39 cellular contexts compared by ENCODE assay signal in genomic region chr9:22808876-22809275, GRCh38.
"Had no signal": no experiment of that assay in that cellular context is flagged by ENCODE, and none has a peak within 500 bp of the region (broad histone marks: within the 10 kb centered on the region; RNA-seq: fewer than 3 reads in every experiment).

No MANE protein-coding gene starts in this region.

- H3K36me3 Mint-ChIP-seq: activated naive CD4-positive, alpha-beta T cell treated with anti-CD3 and anti-CD28 coated beads, Interleukin-2, amount 10 ng/mL, durations not matched to agents 7 days and 5 days; activated naive CD4-positive, alpha-beta T cell treated with anti-CD3 and anti-CD28 coated beads, Interleukin-2, amount 50 U/mL, for 24 hours; activated naive CD4-positive, alpha-beta T cell treated with anti-CD3 and anti-CD28 coated beads, Interleukin-2, amount 50 U/mL, for 72 hours; activated naive CD8-positive, alpha-beta T cell; activated naive CD8-positive, alpha-beta T cell treated with anti-CD3 and anti-CD28 coated beads for 36 hours; activated naive CD8-positive, alpha-beta T cell treated with anti-CD3 and anti-CD28 coated beads, Interleukin-2, amount 10 ng/mL, durations not matched to agents 7 days and 5 days; brain had no signal

- H3K27ac Mint-ChIP-seq: activated naive CD4-positive, alpha-beta T cell treated with anti-CD3 and anti-CD28 coated beads for 36 hours; activated naive CD4-positive, alpha-beta T cell treated with anti-CD3 and anti-CD28 coated beads, Interleukin-2, amount 10 ng/mL, durations not matched to agents 7 days and 5 days; activated naive CD4-positive, alpha-beta T cell treated with anti-CD3 and anti-CD28 coated beads, Interleukin-2, amount 50 U/mL, for 24 hours; activated naive CD4-positive, alpha-beta T cell treated with anti-CD3 and anti-CD28 coated beads, Interleukin-2, amount 50 U/mL, for 72 hours; activated naive CD8-positive, alpha-beta T cell; activated naive CD8-positive, alpha-beta T cell treated with anti-CD3 and anti-CD28 coated beads for 36 hours; activated naive CD8-positive, alpha-beta T cell treated with anti-CD3 and anti-CD28 coated beads, Interleukin-2, amount 10 ng/mL, durations not matched to agents 7 days and 5 days; activated naive CD8-positive, alpha-beta T cell treated with anti-CD3 and anti-CD28 coated beads, Interleukin-2, amount 50 U/mL, for 24 hours; activated T-cell treated with anti-CD3 and anti-CD28 coated beads, Interleukin-2, amount 50 U/mL, for 24 hours; activated T-cell treated with anti-CD3 and anti-CD28 coated beads, Interleukin-2, amount 50 U/mL, for 72 hours; activated T-helper 1 cell treated with anti-CD3 and anti-CD28 coated beads, Interleukin-12 subunit alpha, Interleukin-12 subunit beta, Interleukin-2, Interleukin-4 antibody, amounts not matched to agents 30 ng/mL and 10 ng/mL and 1 ng/mL, durations not matched to agents 14 hours and 24 hours and 36 hours; activated T-helper 17 cell treated with anti-CD3 and anti-CD28 coated beads, Interleukin-2, amount 50 U/mL, for 72 hours; activated T-helper 2 cell treated with anti-CD3 and anti-CD28 coated beads, Interferon-gamma antibody, Interleukin-2, Interleukin-4, amounts not matched to agents 10 μg/mL and 5 μg/mL and 100 μg/mL, durations not matched to agents 14 hours and 24 hours and 36 hours; brain had no signal

- H3K4me3 Mint-ChIP-seq: activated naive CD4-positive, alpha-beta T cell treated with anti-CD3 and anti-CD28 coated beads for 36 hours; activated naive CD4-positive, alpha-beta T cell treated with anti-CD3 and anti-CD28 coated beads, Interleukin-2, amount 10 ng/mL, durations not matched to agents 7 days and 5 days; activated naive CD4-positive, alpha-beta T cell treated with anti-CD3 and anti-CD28 coated beads, Interleukin-2, amount 50 U/mL, for 24 hours; activated naive CD8-positive, alpha-beta T cell; activated naive CD8-positive, alpha-beta T cell treated with anti-CD3 and anti-CD28 coated beads for 36 hours; activated naive CD8-positive, alpha-beta T cell treated with anti-CD3 and anti-CD28 coated beads, Interleukin-2, amount 10 ng/mL, durations not matched to agents 7 days and 5 days; activated naive CD8-positive, alpha-beta T cell treated with anti-CD3 and anti-CD28 coated beads, Interleukin-2, amount 50 U/mL, for 24 hours; activated T-cell treated with anti-CD3 and anti-CD28 coated beads, Interleukin-2, amount 50 U/mL, for 24 hours; activated T-cell treated with anti-CD3 and anti-CD28 coated beads, Interleukin-2, amount 50 U/mL, for 4 hours; activated T-cell treated with anti-CD3 and anti-CD28 coated beads, Interleukin-2, amount 50 U/mL, for 72 hours; activated T-helper 1 cell treated with anti-CD3 and anti-CD28 coated beads, Interleukin-12 subunit alpha, Interleukin-12 subunit beta, Interleukin-2, Interleukin-4 antibody, amounts not matched to agents 30 ng/mL and 10 ng/mL and 1 ng/mL, durations not matched to agents 14 hours and 24 hours and 36 hours; activated T-helper 17 cell treated with anti-CD3 and anti-CD28 coated beads, Interleukin-2, amount 50 U/mL, for 72 hours; brain; central memory CD8-positive, alpha-beta T cell had no signal

- H3K9me3 Mint-ChIP-seq: activated naive CD8-positive, alpha-beta T cell treated with anti-CD3 and anti-CD28 coated beads, Interleukin-2, amount 50 U/mL, for 24 hours; activated T-cell treated with anti-CD3 and anti-CD28 coated beads, Interleukin-2, amount 50 U/mL, for 4 hours; activated T-helper 1 cell treated with anti-CD3 and anti-CD28 coated beads, Interleukin-12 subunit alpha, Interleukin-12 subunit beta, Interleukin-2, Interleukin-4 antibody, amounts not matched to agents 30 ng/mL and 10 ng/mL and 1 ng/mL, durations not matched to agents 14 hours and 24 hours and 36 hours had no signal

- H3K27ac ChIP-seq: adrenal gland, ascending aorta, body of pancreas, brain microvascular endothelial cell, breast epithelium, cardiac muscle cell had no signal

- H3K27me3 Mint-ChIP-seq: activated naive CD4-positive, alpha-beta T cell treated with anti-CD3 and anti-CD28 coated beads, Interleukin-2, amount 10 ng/mL, durations not matched to agents 7 days and 5 days; activated naive CD4-positive, alpha-beta T cell treated with anti-CD3 and anti-CD28 coated beads, Interleukin-2, amount 50 U/mL, for 24 hours; activated naive CD8-positive, alpha-beta T cell; activated naive CD8-positive, alpha-beta T cell treated with anti-CD3 and anti-CD28 coated beads for 36 hours; activated naive CD8-positive, alpha-beta T cell treated with anti-CD3 and anti-CD28 coated beads, Interleukin-2, amount 10 ng/mL, durations not matched to agents 7 days and 5 days; activated naive CD8-positive, alpha-beta T cell treated with anti-CD3 and anti-CD28 coated beads, Interleukin-2, amount 50 U/mL, for 24 hours; activated T-cell treated with anti-CD3 and anti-CD28 coated beads, Interleukin-2, amount 50 U/mL, for 24 hours; activated T-helper 17 cell treated with anti-CD3 and anti-CD28 coated beads, Interleukin-2, amount 50 U/mL, for 72 hours; brain; central memory CD8-positive, alpha-beta T cell had no signal

- H3K27me3 ChIP-seq: adrenal gland, ascending aorta, body of pancreas, brain microvascular endothelial cell, breast epithelium, cardiac muscle cell had no signal

- H3K4me1 ChIP-seq: adrenal gland, ascending aorta, body of pancreas, breast epithelium had no signal

- H3K4me1 Mint-ChIP-seq: activated naive CD4-positive, alpha-beta T cell treated with anti-CD3 and anti-CD28 coated beads, Interleukin-2, amount 10 ng/mL, durations not matched to agents 7 days and 5 days; activated naive CD4-positive, alpha-beta T cell treated with anti-CD3 and anti-CD28 coated beads, Interleukin-2, amount 50 U/mL, for 24 hours; activated naive CD8-positive, alpha-beta T cell treated with anti-CD3 and anti-CD28 coated beads for 36 hours; activated naive CD8-positive, alpha-beta T cell treated with anti-CD3 and anti-CD28 coated beads, Interleukin-2, amount 10 ng/mL, durations not matched to agents 7 days and 5 days; activated naive CD8-positive, alpha-beta T cell treated with anti-CD3 and anti-CD28 coated beads, Interleukin-2, amount 50 U/mL, for 24 hours; activated T-helper 17 cell treated with anti-CD3 and anti-CD28 coated beads, Interleukin-2, amount 50 U/mL, for 72 hours; central memory CD8-positive, alpha-beta T cell had no signal

- H3K4me3 ChIP-seq: adrenal gland, ascending aorta, body of pancreas, breast epithelium, cardiac muscle cell had no signal

- FAIRE-seq: astrocyte had no signal

- H3K36me3 ChIP-seq: adrenal gland, ascending aorta, brain microvascular endothelial cell, breast epithelium, cardiac muscle cell had no signal

- DNase-seq: activated effector memory CD4-positive, alpha-beta T cell treated with anti-CD3 and anti-CD28 coated beads, Interleukin-2, amount 50 U/mL, for 16 hours; activated effector memory CD4-positive, alpha-beta T cell treated with Interleukin-2 at 50 U/mL for 16 hours; activated gamma-delta T cell; activated gamma-delta T cell treated with Interleukin-2 at 50 U/mL for 16 hours; activated naive CD4-positive, alpha-beta T cell; activated naive CD4-positive, alpha-beta T cell treated with anti-CD3 and anti-CD28 coated beads for 36 hours; activated naive CD4-positive, alpha-beta T cell treated with anti-CD3 and anti-CD28 coated beads, Interleukin-2, amount 10 ng/mL, durations not matched to agents 7 days and 5 days; activated naive CD4-positive, alpha-beta T cell treated with anti-CD3 and anti-CD28 coated beads, Interleukin-2, amount 50 U/mL, for 16 hours; activated naive CD4-positive, alpha-beta T cell treated with Interleukin-2 at 50 U/mL for 16 hours; activated naive CD8-positive, alpha-beta T cell treated with anti-CD3 and anti-CD28 coated beads for 36 hours; activated naive CD8-positive, alpha-beta T cell treated with anti-CD3 and anti-CD28 coated beads, Interleukin-2, amount 10 ng/mL, durations not matched to agents 7 days and 5 days; activated naive CD8-positive, alpha-beta T cell treated with anti-CD3 and anti-CD28 coated beads, Interleukin-2, amount 50 U/mL, for 24 hours; activated T-cell treated with anti-CD3 and anti-CD28 coated beads, Interleukin-2, amount 50 U/mL, for 1 hour; activated T-cell treated with anti-CD3 and anti-CD28 coated beads, Interleukin-2, amount 50 U/mL, for 24 hours; activated T-cell treated with anti-CD3 and anti-CD28 coated beads, Interleukin-2, amount 50 U/mL, for 4 hours; activated T-cell treated with anti-CD3 and anti-CD28 coated beads, Interleukin-2, amount 50 U/mL, for 48 hours; activated T-cell treated with anti-CD3 and anti-CD28 coated beads, Interleukin-2, amount 50 U/mL, for 72 hours; adrenal gland; amniotic stem cell; amygdala; anterior cingulate cortex; aorta; body of pancreas; brain microvascular endothelial cell; caudate nucleus; central memory CD4-positive, alpha-beta T cell; cerebellar nuclear complex had no signal

- H3K9me3 ChIP-seq: adrenal gland, body of pancreas had no signal
